1 cellular context compared by ENCODE assay signal in the genomic region with DNA sequence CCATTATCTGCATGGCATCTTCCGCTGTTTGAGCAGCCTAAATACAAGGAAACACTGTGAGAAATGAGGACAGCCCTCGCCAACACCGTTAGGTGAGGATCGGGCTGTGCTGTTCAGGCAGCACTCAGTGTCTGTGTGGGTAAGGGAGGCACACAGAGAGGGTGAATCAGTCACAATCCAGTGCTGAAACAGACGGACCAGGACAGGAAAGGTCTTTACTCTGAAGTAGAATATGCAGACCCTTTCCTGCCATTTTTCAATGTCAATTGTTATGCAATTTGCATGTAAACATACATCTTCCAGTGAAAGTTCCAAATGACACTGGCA.
TF ChIP-seq lines count a peak whose summit lies in the region.

No MANE protein-coding gene starts in this region.

TF ChIP-seq in IMR-90, 13 proteins besides CTCF, POLR2A, EP300 and RAD21 (continued from another document):
- TF ChIP-seq, protein P1, sequence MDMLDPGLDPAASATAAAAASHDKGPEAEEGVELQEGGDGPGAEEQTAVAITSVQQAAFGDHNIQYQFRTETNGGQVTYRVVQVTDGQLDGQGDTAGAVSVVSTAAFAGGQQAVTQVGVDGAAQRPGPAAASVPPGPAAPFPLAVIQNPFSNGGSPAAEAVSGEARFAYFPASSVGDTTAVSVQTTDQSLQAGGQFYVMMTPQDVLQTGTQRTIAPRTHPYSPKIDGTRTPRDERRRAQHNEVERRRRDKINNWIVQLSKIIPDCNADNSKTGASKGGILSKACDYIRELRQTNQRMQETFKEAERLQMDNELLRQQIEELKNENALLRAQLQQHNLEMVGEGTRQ (IDR thresholded peaks at IDR 0.05; ENCODE audit: low read depth, low read length), result no peak
- no peak for TF ChIP-seq MAFK (IDR thresholded peaks at IDR 0.05; ENCODE audit: low read depth, low read length)
- TF ChIP-seq MAZ (IDR thresholded peaks at IDR 0.05; ENCODE audit: borderline replicate concordance, low read depth, low read length), result no peak
- TF ChIP-seq CHD1 (IDR thresholded peaks at IDR 0.05; ENCODE audit: low read depth, low read length), result no peak
- TF ChIP-seq, protein P2, sequence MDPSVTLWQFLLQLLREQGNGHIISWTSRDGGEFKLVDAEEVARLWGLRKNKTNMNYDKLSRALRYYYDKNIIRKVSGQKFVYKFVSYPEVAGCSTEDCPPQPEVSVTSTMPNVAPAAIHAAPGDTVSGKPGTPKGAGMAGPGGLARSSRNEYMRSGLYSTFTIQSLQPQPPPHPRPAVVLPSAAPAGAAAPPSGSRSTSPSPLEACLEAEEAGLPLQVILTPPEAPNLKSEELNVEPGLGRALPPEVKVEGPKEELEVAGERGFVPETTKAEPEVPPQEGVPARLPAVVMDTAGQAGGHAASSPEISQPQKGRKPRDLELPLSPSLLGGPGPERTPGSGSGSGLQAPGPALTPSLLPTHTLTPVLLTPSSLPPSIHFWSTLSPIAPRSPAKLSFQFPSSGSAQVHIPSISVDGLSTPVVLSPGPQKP (IDR thresholded peaks at IDR 0.05; ENCODE audit: borderline replicate concordance, low read depth, low read length), result no peak
- TF ChIP-seq FOS (IDR thresholded peaks at IDR 0.05; ENCODE audit: low read depth, low read length), result no peak
